17 cellular contexts compared by ENCODE assay signal in the genomic region with DNA sequence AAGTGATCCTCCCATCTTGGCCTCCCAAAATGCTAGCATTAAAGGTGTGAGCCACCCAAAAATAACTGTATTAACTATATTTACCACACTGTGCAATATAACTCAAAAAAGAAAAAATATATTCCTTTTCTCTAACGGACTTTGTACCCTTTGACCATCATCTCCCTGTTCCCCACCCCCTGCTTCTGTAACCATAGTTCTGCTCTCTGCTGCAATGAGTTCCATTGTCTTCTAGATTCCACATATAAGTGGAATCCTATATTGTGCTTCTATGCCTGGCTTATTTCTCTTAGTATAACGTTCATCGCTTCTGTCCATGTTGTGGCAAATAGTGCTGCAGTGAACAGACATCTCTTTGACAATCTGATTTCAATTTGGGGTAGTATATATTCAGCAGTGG. TPM values are rescaled to one million over a fixed set of nuclear protein-coding genes. Genes with fewer than 3 reads are reported as not detected.
DNase-seq lines count a peak whose midpoint lies in the region; ATAC-seq, FAIRE-seq and TF ChIP-seq lines count a peak whose summit lies in the region.
"Had no signal": no experiment of that assay in that cellular context is flagged by ENCODE, and none has a peak within 500 bp of the region (broad histone marks: within the 10 kb centered on the region; RNA-seq: fewer than 3 reads in every experiment).

No MANE protein-coding gene starts in this region.

- no peaks in the 10 kb centered on the region for H3K9me3 Mint-ChIP-seq in activated T-helper 17 cell treated with anti-CD3 and anti-CD28 coated beads, Interleukin-2, amount 50 U/mL, for 72 hours
- H3K9me3 Mint-ChIP-seq in naive thymus-derived CD4-positive, alpha-beta T cell = peaks cover 0 to 11% (median 0%) of the 10 kb centered on the region in 11 donors
- H3K9me3 Mint-ChIP-seq: CD4-positive, alpha-beta T cell had no signal

- H3K27me3 ChIP-seq in HepG2 (ENCODE audit: control insufficient read depth in 1 of 2, insufficient read depth in 2 of 2, low read length in 2 of 2) (no peaks in the 10 kb centered on the region; a peak in 1 of 5 replicates), right lobe of liver (no peaks in the 10 kb centered on the region)
- no peaks in the 10 kb centered on the region for H3K27me3 ChIP-seq in naive thymus-derived CD4-positive, alpha-beta T cell (ENCODE audit: control insufficient read depth in 2 of 2, insufficient read depth in 2 of 2, low read length in 2 of 2)

- 42% methylated on average over 3 of the region's 3 CpGs for WGBS in HepG2 (ENCODE audit: low lambda C conversion rate)
- WGBS in right lobe of liver (ENCODE audit: insufficient coverage, low coverage, low lambda C conversion rate, missing lambda C conversion rate) = 85% methylated on average over 3 of the region's 3 CpGs

- H3K4me3 ChIP-seq in HepG2 (replicated peaks in 1 of 3; ENCODE audit: insufficient read depth in 1 of 3, low read depth in 2 of 3, low read length in 3 of 3) = no peak overlapping the region
- no peak overlapping the region for H3K4me3 ChIP-seq in right lobe of liver
- no peak overlapping the region for H3K4me3 ChIP-seq in naive thymus-derived CD4-positive, alpha-beta T cell (ENCODE audit: low read length)

- no peaks in the 10 kb centered on the region for H4K20me1 ChIP-seq in HepG2 (ENCODE audit: insufficient read depth, low read length)

- ATAC-seq in HepG2 = peak; percentile 14; the same call in 1 of the 3 replicates
- no peak for ATAC-seq in right lobe of liver
- ATAC-seq in activated T-helper 17 cell treated with anti-CD3 and anti-CD28 coated beads, Interleukin-2, amount 50 U/mL, for 72 hours (replicated peaks) = no peak
- no peak for ATAC-seq in naive thymus-derived CD4-positive, alpha-beta T cell
- no peak for ATAC-seq in HG03135 (IDR thresholded peaks at IDR 0.05; ENCODE audit: unreplicated experiment)
- ATAC-seq in HG02938 (IDR thresholded peaks at IDR 0.05; ENCODE audit: unreplicated experiment) = no peak

- no TSS peak for BruUV-seq in HepG2 (replicated peaks; lab: Mats Ljungman, UMichigan)

- no peak overlapping the region for H2AFZ ChIP-seq in HepG2 (ENCODE audit: low read length)

- no peak for TF ChIP-seq RAD21 in HepG2 (CRISPR knock-in tag; IDR thresholded peaks at IDR 0.05)

- no peak overlapping the region for H3K9ac ChIP-seq in HepG2 (ENCODE audit: insufficient read depth, low read depth, low read length)

- no peak for TF ChIP-seq EP300 in HepG2 (IDR thresholded peaks at IDR 0.05; ENCODE audit: low read depth in 2 of 2, low read length in 2 of 2)
- no peak for TF ChIP-seq EP300 in HepG2 (CRISPR knock-in tag; IDR thresholded peaks at IDR 0.05; ENCODE audit: borderline replicate concordance)

- CTCF ChIA-PET in HepG2 (lab: Yijun Ruan, JAX; ENCODE audit: low intra/inter-chr PET ratio, low total read pairs) = no interaction called here
- CTCF ChIA-PET in naive thymus-derived CD4-positive, alpha-beta T cell (lab: Charles Lee) = no interaction called here

- TF ChIP-seq CTCF in HepG2 (CRISPR knock-in tag; IDR thresholded peaks at IDR 0.05) (no peak), right lobe of liver (IDR thresholded peaks at IDR 0.05) (no peak)

- POLR2A ChIA-PET in HepG2 (lab: Yijun Ruan, JAX) = no interaction called here
- POLR2A ChIA-PET in naive thymus-derived CD4-positive, alpha-beta T cell (lab: Charles Lee) = no interaction called here

- H3K79me2 ChIP-seq in HepG2 (ENCODE audit: insufficient read depth, low read length) = peaks cover 81% of the 10 kb centered on the region

- in situ Hi-C loops in HepG2 (cut with HindIII; ENCODE audit: extremely low pct_ligation_motif_present, low pct_unique_long_range_greater_than_20kb) = no loop called here

- H3K4me2 ChIP-seq in HepG2 (ENCODE audit: low read depth, low read length) = peak overlapping the region; percentile 48

- intact Hi-C loops in HepG2 (cut with micrococcal nuclease; ENCODE audit: unreplicated experiment) = no loop called here
- intact Hi-C loops in right lobe of liver (cut with DNase I) = no loop called here
- intact Hi-C loops in naive thymus-derived CD4-positive, alpha-beta T cell (cut with micrococcal nuclease) = no loop called here

- peak overlapping the region; percentile 27 for H3K27ac Mint-ChIP-seq in activated T-helper 17 cell treated with anti-CD3 and anti-CD28 coated beads, Interleukin-2, amount 50 U/mL, for 72 hours
- H3K27ac Mint-ChIP-seq in naive thymus-derived CD4-positive, alpha-beta T cell = peak overlapping the region in 4 of 9 donors; percentile 4 to 53 (median 21)

- H3K27ac ChIP-seq in HepG2 (ENCODE audit: extremely low read length, insufficient read depth, low read length) (peak overlapping the region; percentile 49), right lobe of liver (no peak overlapping the region)
- no peak overlapping the region for H3K27ac ChIP-seq in naive thymus-derived CD4-positive, alpha-beta T cell (ENCODE audit: low read depth, low read length)

- peaks cover 40% of the 10 kb centered on the region for H3K4me1 Mint-ChIP-seq in activated T-helper 17 cell treated with anti-CD3 and anti-CD28 coated beads, Interleukin-2, amount 50 U/mL, for 72 hours
- H3K4me1 Mint-ChIP-seq in naive thymus-derived CD4-positive, alpha-beta T cell = peaks cover 42 to 86% (median 73%) of the 10 kb centered on the region in 7 donors

- peaks cover 77% of the 10 kb centered on the region for H3K36me3 Mint-ChIP-seq in activated T-helper 17 cell treated with anti-CD3 and anti-CD28 coated beads, Interleukin-2, amount 50 U/mL, for 72 hours (ENCODE audit: low read depth)
- peaks cover 0 to 28% (median 22%) of the 10 kb centered on the region in 5 donors for H3K36me3 Mint-ChIP-seq in naive thymus-derived CD4-positive, alpha-beta T cell

- H3K4me1 ChIP-seq in HepG2 (ENCODE audit: insufficient read depth, low read length) (peaks cover 55% of the 10 kb centered on the region), right lobe of liver (peaks cover 0 to 36% (median 8%) of the 10 kb centered on the region in 4 donors)
- H3K4me1 ChIP-seq in naive thymus-derived CD4-positive, alpha-beta T cell (ENCODE audit: control insufficient read depth in 2 of 2, insufficient read depth in 2 of 2, low read length in 2 of 2) = peaks cover 20 to 36% of the 10 kb centered on the region in 2 donors

- DNase-seq in HepG2 (ENCODE audit: low spot score) = peak; percentile 63
- no peak for DNase-seq in right lobe of liver
- no peak for DNase-seq in naive thymus-derived CD4-positive, alpha-beta T cell
- DNase-seq in stimulated activated CD4-positive, alpha-beta T cell treated with anti-CD3 and anti-CD28 coated beads, Interleukin-2, amount 100 ng/mL, for 48 hours = no peak
- DNase-seq: AML-193; Calu3; CD4-positive, alpha-beta T cell; IMR-90; Kasumi-1; NCI-H1105 treated with DMSO at 0.1 percent for 48 hours; NCI-H1694 treated with DMSO at 0.1 percent for 48 hours; NCI-H2107; NCI-H226 had no signal

- no peak for FAIRE-seq in HepG2 (lab: Jason Lieb, UNC)
- FAIRE-seq: H1 had no signal

- no peaks in the 10 kb centered on the region for H3K27me3 Mint-ChIP-seq in activated T-helper 17 cell treated with anti-CD3 and anti-CD28 coated beads, Interleukin-2, amount 50 U/mL, for 72 hours
- no peaks in the 10 kb centered on the region for H3K27me3 Mint-ChIP-seq in naive thymus-derived CD4-positive, alpha-beta T cell
- H3K27me3 Mint-ChIP-seq: CD4-positive, alpha-beta T cell had no signal

- TF ChIP-seq POLR2A in HepG2 (IDR thresholded peaks at IDR 0.05; ENCODE audit: insufficient read depth in 1 of 2, low read depth in 2 of 2, low read length in 2 of 2) (no peak), right lobe of liver (IDR thresholded peaks at IDR 0.05) (no peak)

- no peak overlapping the region for H3K4me3 Mint-ChIP-seq in activated T-helper 17 cell treated with anti-CD3 and anti-CD28 coated beads, Interleukin-2, amount 50 U/mL, for 72 hours
- peak overlapping the region in 8 of 10 donors; percentile 2 to 65 (median 31) for H3K4me3 Mint-ChIP-seq in naive thymus-derived CD4-positive, alpha-beta T cell

- H3K9me3 ChIP-seq in HepG2 (ENCODE audit: low read length) = no peaks in the 10 kb centered on the region
- no peaks in the 10 kb centered on the region for H3K9me3 ChIP-seq in right lobe of liver
- no peaks in the 10 kb centered on the region for H3K9me3 ChIP-seq in naive thymus-derived CD4-positive, alpha-beta T cell (ENCODE audit: control insufficient read depth in 2 of 3, low read length in 3 of 3)

- peaks cover 0 to 7% of the 10 kb centered on the region in 2 experiments; a peak in 4 of 5 replicates for H3K36me3 ChIP-seq in HepG2 (replicated peaks in 1 of 2; ENCODE audit: control insufficient read depth in 1 of 2, insufficient read depth in 2 of 2, low read length in 2 of 2)
- H3K36me3 ChIP-seq in right lobe of liver = peaks cover 0 to 4% (median 0%) of the 10 kb centered on the region in 4 donors
- peaks cover 0 to 7% (median 0%) of the 10 kb centered on the region in 3 experiments for H3K36me3 ChIP-seq in naive thymus-derived CD4-positive, alpha-beta T cell (ENCODE audit: control insufficient read depth in 2 of 3, insufficient read depth in 3 of 3, low read length in 3 of 3)

RNA-seq across cellular contexts. Expression of a gene that starts 4.2 kb away (rescaled TPM):
- 34.7 and 54.3 TPM in 2 replicates for total RNA-seq in HepG2 (2016; rRNA removed; fragmentation: Illumina TruSeq; extraction: Trizol)
- 30.6 and 37.1 TPM in 2 replicates for total RNA-seq in HepG2 (2016; cell fraction: cytosol; rRNA removed; fragmentation: Illumina TruSeq; extraction: Trizol; ENCODE audit: low read depth)
- 29.9 and 47.7 TPM in 2 replicates for total RNA-seq in HepG2 (2016; cell fraction: insoluble cytoplasmic fraction; rRNA removed; fragmentation: Illumina TruSeq; extraction: Trizol)
- total RNA-seq in HepG2 (2016; cell fraction: membrane; rRNA removed; fragmentation: Illumina TruSeq; extraction: Trizol) = 57.4 and 75.9 TPM in 2 replicates
- 37.8 and 43.1 TPM in 2 replicates for total RNA-seq in HepG2 (2016; cell fraction: nucleus; rRNA removed; fragmentation: Illumina TruSeq; extraction: Trizol)
- 108 and 109 TPM in 2 replicates for polyA plus RNA-seq in HepG2 (2011; rRNA removed)
- polyA plus RNA-seq in HepG2 (2011; cell fraction: cytosol; rRNA removed) = 93.8 and 126 TPM in 2 replicates
- polyA plus RNA-seq in HepG2 (2011; cell fraction: nucleus; rRNA removed) = 77.0 and 77.8 TPM in 2 replicates
- 33.0 and 33.6 TPM in 2 replicates for polyA plus RNA-seq in HepG2 (2012)
- polyA plus RNA-seq in HepG2 (2016; cell fraction: cytosol; fragmentation: Illumina TruSeq; extraction: Trizol; ENCODE audit: low read depth) = 39.8 and 58.7 TPM in 2 replicates
- 42.2 and 44.2 TPM in 2 replicates for polyA plus RNA-seq in HepG2 (2016; cell fraction: insoluble cytoplasmic fraction; fragmentation: Illumina TruSeq; extraction: Trizol; ENCODE audit: low read depth)
- polyA plus RNA-seq in HepG2 (2016; cell fraction: membrane; fragmentation: Illumina TruSeq; extraction: Trizol; ENCODE audit: low read depth) = 71.5 and 81.1 TPM in 2 replicates
- 66.2 and 69.8 TPM in 2 replicates for polyA plus RNA-seq in HepG2 (2016; cell fraction: nucleus; fragmentation: Illumina TruSeq; extraction: Trizol; ENCODE audit: insufficient read depth, low read depth)
- polyA minus RNA-seq in HepG2 (2011; rRNA and poly(A)+ RNA removed; ENCODE audit: low replicate concordance) = 344 and 346 TPM in 2 replicates
- polyA minus RNA-seq in HepG2 (2011; cell fraction: cytosol; rRNA and poly(A)+ RNA removed) = 58.0 and 58.5 TPM in 2 replicates
- 42.7 and 51.5 TPM in 2 replicates for polyA minus RNA-seq in HepG2 (2011; cell fraction: nucleus; rRNA and poly(A)+ RNA removed)
- total RNA-seq in right lobe of liver = 10 to 100 TPM; 53.3 to 76.5 (median 63.2) TPM
- 10 to 100 TPM; 67.4 to 85.7 TPM for total RNA-seq in activated T-helper 17 cell treated with anti-CD3 and anti-CD28 coated beads, Interleukin-2, amount 50 U/mL, for 72 hours
- total RNA-seq in naive thymus-derived CD4-positive, alpha-beta T cell = 100 to 1,000 TPM in 1 of 5 experiments, 10 to 100 TPM in 4; 81.0 to 107 (median 91.6) TPM
- 100 to 1,000 TPM; 104 to 106 TPM for polyA plus RNA-seq in naive thymus-derived CD4-positive, alpha-beta T cell
